In genomic region chr7:151243045-151243349, GRCh38 we compare ENCODE assay signal across 15 cellular contexts. TPM values are rescaled to one million over a fixed set of nuclear protein-coding genes. Genes with fewer than 3 reads are reported as not detected.
DNase-seq lines count a peak whose midpoint lies in the region; ATAC-seq and TF ChIP-seq lines count a peak whose summit lies in the region.
"Had no signal": no experiment of that assay in that cellular context is flagged by ENCODE, and none has a peak within 500 bp of the region (broad histone marks: within the 10 kb centered on the region; RNA-seq: fewer than 3 reads in every experiment).

No MANE protein-coding gene starts in this region.

- no peaks in the 10 kb centered on the region for H3K9me3 ChIP-seq in OCI-LY3 (ENCODE audit: insufficient read depth, low read length)
- no peaks in the 10 kb centered on the region for H3K9me3 ChIP-seq in smooth muscle cell (replicated peaks; ENCODE audit: low read depth)
- H3K9me3 ChIP-seq: ascending aorta had no signal

- H3K9ac ChIP-seq in OCI-LY3 (ENCODE audit: low read length) = no peak overlapping the region
- no peak overlapping the region for H3K9ac ChIP-seq in smooth muscle cell (ENCODE audit: low read depth)

- H2AFZ ChIP-seq in OCI-LY3 (ENCODE audit: low read depth, low read length) = no peak overlapping the region
- no peak overlapping the region for H2AFZ ChIP-seq in smooth muscle cell (ENCODE audit: low read depth)

- H3K27me3 ChIP-seq in OCI-LY3 (ENCODE audit: low read depth, low read length) (peaks cover 34% of the 10 kb centered on the region), smooth muscle cell (ENCODE audit: low read depth) (no peaks in the 10 kb centered on the region)
- H3K27me3 ChIP-seq: ascending aorta had no signal

- H3K4me1 Mint-ChIP-seq in activated naive CD4-positive, alpha-beta T cell treated with anti-CD3 and anti-CD28 coated beads for 36 hours (ENCODE audit: low read depth) = peaks cover 34% of the 10 kb centered on the region
- H3K4me1 Mint-ChIP-seq in chondrocyte (ENCODE audit: low read depth) = peaks cover 44% of the 10 kb centered on the region
- H3K4me1 Mint-ChIP-seq in stimulated activated naive B cell treated with anti-CD40 and anti-IgM and Interleukin-4, amounts not matched to agents 10 μg/mL and 1 μg/mL and 100 μg/mL, for 72 hours = peaks cover 37 to 57% of the 10 kb centered on the region in 2 donors

- H3K4me1 ChIP-seq in OCI-LY3 (ENCODE audit: low read length) (peaks cover 40% of the 10 kb centered on the region), smooth muscle cell (ENCODE audit: low read depth) (peaks cover 16% of the 10 kb centered on the region)

- H3K27me3 Mint-ChIP-seq in activated naive CD4-positive, alpha-beta T cell treated with anti-CD3 and anti-CD28 coated beads for 36 hours (ENCODE audit: low read depth) = peaks cover 21% of the 10 kb centered on the region
- no peaks in the 10 kb centered on the region for H3K27me3 Mint-ChIP-seq in chondrocyte (ENCODE audit: low read depth)
- peaks cover 21 to 22% of the 10 kb centered on the region in 2 donors for H3K27me3 Mint-ChIP-seq in stimulated activated naive B cell treated with anti-CD40 and anti-IgM and Interleukin-4, amounts not matched to agents 10 μg/mL and 1 μg/mL and 100 μg/mL, for 72 hours

- H3K4me3 ChIP-seq in OCI-LY3 (ENCODE audit: low read length) (peak overlapping the region; percentile 60), smooth muscle cell (no peak overlapping the region)
- H3K4me3 ChIP-seq: ascending aorta had no signal

- no peaks in the 10 kb centered on the region for H3K9me3 Mint-ChIP-seq in activated naive CD4-positive, alpha-beta T cell treated with anti-CD3 and anti-CD28 coated beads for 36 hours
- H3K9me3 Mint-ChIP-seq in chondrocyte (ENCODE audit: low read depth) = no peaks in the 10 kb centered on the region
- H3K9me3 Mint-ChIP-seq in stimulated activated naive B cell treated with anti-CD40 and anti-IgM and Interleukin-4, amounts not matched to agents 10 μg/mL and 1 μg/mL and 100 μg/mL, for 72 hours = no peaks in the 10 kb centered on the region

- no peaks in the 10 kb centered on the region for H3F3A ChIP-seq in smooth muscle cell (ENCODE audit: low read depth)

- no peak overlapping the region for H3K27ac Mint-ChIP-seq in activated naive CD4-positive, alpha-beta T cell treated with anti-CD3 and anti-CD28 coated beads for 36 hours
- H3K27ac Mint-ChIP-seq in chondrocyte (ENCODE audit: unreplicated experiment) = peak overlapping the region; percentile 27
- peak overlapping the region; percentile 89 for H3K27ac Mint-ChIP-seq in stimulated activated naive B cell treated with anti-CD40 and anti-IgM and Interleukin-4, amounts not matched to agents 10 μg/mL and 1 μg/mL and 100 μg/mL, for 72 hours

- no peak overlapping the region for H3K27ac ChIP-seq in OCI-LY3 (ENCODE audit: low read length)
- H3K27ac ChIP-seq in smooth muscle cell (ENCODE audit: low read depth) = no peak overlapping the region

- H3K4me2 ChIP-seq in OCI-LY3 (ENCODE audit: low read length) (peak overlapping the region; percentile 98), smooth muscle cell (no peak overlapping the region)

- intact Hi-C loops in activated naive CD4-positive, alpha-beta T cell treated with anti-CD3 and anti-CD28 coated beads for 36 hours (cut with micrococcal nuclease) = loop anchor here (1.0 kb wide), 1 partner anchor 10 kb away; no protein-coding TSS in a partner anchor

- no peak for DNase-seq in activated naive CD4-positive, alpha-beta T cell treated with anti-CD3 and anti-CD28 coated beads for 36 hours
- no peak for DNase-seq in activated naive CD4-positive, alpha-beta T cell (lab: John Stamatoyannopoulos, UW)
- no peak for DNase-seq in chondrocyte (ENCODE audit: low spot score)
- no peak for DNase-seq in stimulated activated naive B cell treated with anti-CD40 and anti-IgM and Interleukin-4, amounts not matched to agents 10 μg/mL and 1 μg/mL and 100 μg/mL, for 72 hours
- DNase-seq in hepatic stellate cell (ENCODE audit: low spot score) = no peak
- DNase-seq in smooth muscle cell (lab: John Stamatoyannopoulos, UW; ENCODE audit: unreplicated experiment) = no peak
- DNase-seq in superior temporal gyrus (ENCODE audit: extremely low spot score) = no peak
- DNase-seq: activated CD4-positive, alpha-beta T cell treated with anti-CD3 and anti-CD28 coated beads, Interleukin-2, amount 50 U/mL, for 4 hours; left colon; occipital lobe; stimulated activated CD4-positive, alpha-beta T cell treated with anti-CD3 and anti-CD28 coated beads, Interleukin-12 subunit alpha, Interleukin-12 subunit beta, amount 100 ng/mL, for 4 hours; SW 1271 had no signal

- H3K36me3 ChIP-seq in OCI-LY3 (replicated peaks; ENCODE audit: low read depth, low read length) (peaks cover 2% of the 10 kb centered on the region), smooth muscle cell (ENCODE audit: low read depth) (no peaks in the 10 kb centered on the region)

- H3K36me3 Mint-ChIP-seq in activated naive CD4-positive, alpha-beta T cell treated with anti-CD3 and anti-CD28 coated beads for 36 hours (ENCODE audit: low read depth) = peaks cover 2% of the 10 kb centered on the region
- H3K36me3 Mint-ChIP-seq in chondrocyte (ENCODE audit: low read depth) = peaks cover 21% of the 10 kb centered on the region
- peaks cover 17 to 20% of the 10 kb centered on the region in 2 donors for H3K36me3 Mint-ChIP-seq in stimulated activated naive B cell treated with anti-CD40 and anti-IgM and Interleukin-4, amounts not matched to agents 10 μg/mL and 1 μg/mL and 100 μg/mL, for 72 hours

- H4K20me1 ChIP-seq in OCI-LY3 (ENCODE audit: insufficient read depth, low read length) = peaks cover 21% of the 10 kb centered on the region; the same call in 1 of the 2 replicates
- H4K20me1 ChIP-seq in smooth muscle cell (ENCODE audit: low read depth) = peaks cover 94% of the 10 kb centered on the region

- TF ChIP-seq CTCF in OCI-LY3 (IDR thresholded peaks at IDR 0.05; ENCODE audit: low read depth, low read length) (no peak), chondrocyte (IDR thresholded peaks at IDR 0.05) (no peak), smooth muscle cell (IDR thresholded peaks at IDR 0.05; ENCODE audit: borderline replicate concordance, insufficient read depth, poor library complexity, severe bottlenecking) (no peak)

- H3K4me3 Mint-ChIP-seq in activated naive CD4-positive, alpha-beta T cell treated with anti-CD3 and anti-CD28 coated beads for 36 hours = peak overlapping the region; percentile 46
- H3K4me3 Mint-ChIP-seq in chondrocyte (ENCODE audit: unreplicated experiment) = no peak overlapping the region
- peak overlapping the region; percentile 75 to 83 for H3K4me3 Mint-ChIP-seq in stimulated activated naive B cell treated with anti-CD40 and anti-IgM and Interleukin-4, amounts not matched to agents 10 μg/mL and 1 μg/mL and 100 μg/mL, for 72 hours

- H3K79me2 ChIP-seq in OCI-LY3 (ENCODE audit: low read length) (no peaks in the 10 kb centered on the region), smooth muscle cell (ENCODE audit: low read depth) (peaks cover 34% of the 10 kb centered on the region)

- CTCF ChIA-PET in activated naive CD4-positive, alpha-beta T cell treated with anti-CD3 and anti-CD28 coated beads for 36 hours (lab: Charles Lee) = interaction anchor here (1.1 to 6.2 kb wide), 12 partner anchors 9 to 120 kb away, joined by 3 to 97 read pairs (median 10); partner anchors contain the start of genes ABCF2 and CHPF2

- no peak for ATAC-seq in stimulated activated naive B cell treated with anti-CD40 and anti-IgM and Interleukin-4, amounts not matched to agents 10 μg/mL and 1 μg/mL and 100 μg/mL, for 72 hours (replicated peaks)

- 59% methylated on average over 2 of the region's 2 CpGs for WGBS in smooth muscle cell (ENCODE audit: low lambda C conversion rate)

RNA-seq across cellular contexts. Expression of gene SMARCD3, which starts 5.5 kb away (rescaled TPM):
- total RNA-seq in activated naive CD4-positive, alpha-beta T cell treated with anti-CD3 and anti-CD28 coated beads for 36 hours = 1 to 10 TPM; 4.5 to 5.8 TPM
- total RNA-seq in chondrocyte = 105 to 125 TPM (median 120 TPM) in 3 replicates
- total RNA-seq in smooth muscle cell = 35.8 and 44.4 TPM in 2 replicates
- 58.1 and 66.3 TPM in 2 replicates for polyA plus RNA-seq in smooth muscle cell

RNA-seq across cellular contexts. Expression of gene CHPF2, which starts 10.7 kb away (rescaled TPM):
- 10 to 100 TPM; 21.0 TPM for total RNA-seq in activated naive CD4-positive, alpha-beta T cell treated with anti-CD3 and anti-CD28 coated beads for 36 hours
- total RNA-seq in chondrocyte (98.3 to 135 TPM (median 101 TPM) in 3 replicates), smooth muscle cell (42.3 and 43.7 TPM in 2 replicates)
- 70.8 and 71.8 TPM in 2 replicates for polyA plus RNA-seq in smooth muscle cell

RNA-seq across cellular contexts. Expression of gene ABCF2, which starts 16.0 kb away (rescaled TPM):
- 10 to 100 TPM; 33.9 to 35.5 TPM for total RNA-seq in activated naive CD4-positive, alpha-beta T cell treated with anti-CD3 and anti-CD28 coated beads for 36 hours
- total RNA-seq in chondrocyte = 35.8 to 42.2 TPM (median 37.7 TPM) in 3 replicates
- 30.5 and 35.1 TPM in 2 replicates for total RNA-seq in smooth muscle cell
- polyA plus RNA-seq in smooth muscle cell = 24.2 and 26.5 TPM in 2 replicates

RNA-seq across cellular contexts. Expression of gene H2BK1, which starts 32.7 kb away (rescaled TPM):
- not detected for total RNA-seq in activated naive CD4-positive, alpha-beta T cell treated with anti-CD3 and anti-CD28 coated beads for 36 hours
- not detected in 3 replicates for total RNA-seq in chondrocyte
- total RNA-seq in smooth muscle cell = not detected in 2 replicates
- not detected in 2 replicates for polyA plus RNA-seq in smooth muscle cell
- total RNA-seq: ascending aorta, G401, left colon, occipital lobe had no signal

RNA-seq across cellular contexts. Expression of gene ASB10, which starts 55.9 kb away (rescaled TPM):
- not detected for total RNA-seq in activated naive CD4-positive, alpha-beta T cell treated with anti-CD3 and anti-CD28 coated beads for 36 hours
- total RNA-seq in chondrocyte = not detected in 3 replicates
- total RNA-seq in smooth muscle cell = not detected in 2 replicates
- polyA plus RNA-seq in smooth muscle cell = not detected in 2 replicates
- total RNA-seq: ascending aorta, G401, left colon, occipital lobe had no signal
